19 cellular contexts compared by ENCODE assay signal in genomic region chr11:30567644-30568043, GRCh38. TPM values are rescaled to one million over a fixed set of nuclear protein-coding genes. Genes with fewer than 3 reads are reported as not detected.
A peak's percentile ranks its signal among the peaks of the same experiment; 100 is the strongest.
DNase-seq lines count a peak whose midpoint lies in the region; ATAC-seq, FAIRE-seq and TF ChIP-seq lines count a peak whose summit lies in the region.
"Had no signal": no experiment of that assay in that cellular context is flagged by ENCODE, and none has a peak within 500 bp of the region (broad histone marks: within the 10 kb centered on the region; RNA-seq: fewer than 3 reads in every experiment).

No MANE protein-coding gene starts in this region.

- H2AFZ ChIP-seq in H1 (ENCODE audit: low read length), result no peak overlapping the region

- TF ChIP-seq POLR2A in H1 (IDR thresholded peaks at IDR 0.05; ENCODE audit: control extremely low read depth in 1 of 2, low read depth in 2 of 2, low read length in 2 of 2), result no peak

- H3K36me3 ChIP-seq in HEK293 (ENCODE audit: control insufficient read depth in 2 of 2, insufficient read depth in 1 of 2, low read length in 2 of 2), result no peaks in the 10 kb centered on the region
- no peaks in the 10 kb centered on the region for H3K36me3 ChIP-seq in SJCRH30
- H3K36me3 ChIP-seq in H1 (ENCODE audit: control insufficient read depth in 2 of 4, insufficient read depth in 4 of 4, low read length in 3 of 4), result peaks cover 0 to 5% (median 0%) of the 10 kb centered on the region in 4 experiments; a peak in 2 of 8 replicates
- no peaks in the 10 kb centered on the region for H3K36me3 ChIP-seq in thoracic aorta
- H3K36me3 ChIP-seq: BE2C had no signal

- ATAC-seq in thoracic aorta (ENCODE audit: insufficient number of reproducible peaks, low FRiP score, low read depth) (no peak), HG02610 (IDR thresholded peaks at IDR 0.05; ENCODE audit: unreplicated experiment) (no peak)

- H3K27ac Mint-ChIP-seq in HFFc6, result no peak overlapping the region
- H3K27ac Mint-ChIP-seq: CD8-positive, alpha-beta memory T cell had no signal

- CTCF ChIA-PET in HEK293 (lab: Yijun Ruan, JAX) (interaction anchor here (0.6 to 0.9 kb wide), 3 partner anchors 11 to 530 kb away, joined by 3 to 5 read pairs (median 4); no protein-coding TSS in a partner anchor), H1 (lab: Charles Lee; ENCODE audit: partially characterized antibody) (interaction anchor here (1.1 to 1.7 kb wide), 2 partner anchors 8 to 347 kb away, joined by 4 read pairs; no protein-coding TSS in a partner anchor)

- H3K9me3 ChIP-seq in HEK293 (ENCODE audit: control insufficient read depth, insufficient read depth, low read depth, low read length), result no peaks in the 10 kb centered on the region
- H3K9me3 ChIP-seq in SJCRH30 (replicated peaks), result no peaks in the 10 kb centered on the region; the same call in 1 of the 2 replicates
- peaks cover 11% of the 10 kb centered on the region in 2 experiments for H3K9me3 ChIP-seq in H1 (ENCODE audit: insufficient read depth in 2 of 2, low read depth in 1 of 2, low read length in 1 of 2)
- no peaks in the 10 kb centered on the region for H3K9me3 ChIP-seq in thoracic aorta
- H3K9me3 ChIP-seq: BE2C, Caco-2 had no signal

- no peak overlapping the region for H2BK120ac ChIP-seq in H1 (replicated peaks; ENCODE audit: low read depth, low read length)

- no peak overlapping the region for H3K4me3 Mint-ChIP-seq in HFFc6
- H3K4me3 Mint-ChIP-seq: CD8-positive, alpha-beta memory T cell had no signal

- no peak overlapping the region for H3K23ac ChIP-seq in H1 (ENCODE audit: insufficient read length)

- POLR2A ChIA-PET in HEK293 (lab: Yijun Ruan, JAX), result interaction anchor here (1.1 kb wide), 1 partner anchor 18 kb away, joined by 3 read pairs; no protein-coding TSS in a partner anchor
- POLR2A ChIA-PET in H1 (lab: Charles Lee; ENCODE audit: partially characterized antibody), result interaction anchor here (1.4 kb wide), 1 partner anchor 9 kb away, joined by 5 read pairs; no protein-coding TSS in a partner anchor

- no peak overlapping the region for H4K8ac ChIP-seq in H1 (ENCODE audit: extremely low read depth, insufficient read depth, low read length)

- no peak overlapping the region for H2BK20ac ChIP-seq in H1 (ENCODE audit: low read length)

- H3K9ac ChIP-seq in H1 (replicated peaks in 1 of 4; ENCODE audit: extremely low read depth in 1 of 4, low read depth in 3 of 4, low read length in 3 of 4), result no peak overlapping the region

- no peak for FAIRE-seq in H1 (lab: Jason Lieb, UNC)
- FAIRE-seq: A204.1, GM12892, GM19239 had no signal

- no peak overlapping the region for H3K4me2 ChIP-seq in H1 (ENCODE audit: insufficient read depth in 1 of 2, low read depth in 2 of 2, low read length in 2 of 2)

- H3K79me2 ChIP-seq in H1 (ENCODE audit: control insufficient read depth in 1 of 2, insufficient read depth in 2 of 2, low read length in 2 of 2), result no peaks in the 10 kb centered on the region

- no peak for TF ChIP-seq EP300 in H1 (IDR thresholded peaks at IDR 0.05; ENCODE audit: borderline replicate concordance in 1 of 2, low read depth in 2 of 2, low read length in 2 of 2)

- TF ChIP-seq CTCF in HEK293 (tag by site-specific recombination; IDR thresholded peaks at IDR 0.05), result no peak
- no peak for TF ChIP-seq CTCF in H1 (IDR thresholded peaks at IDR 0.05; ENCODE audit: control extremely low read depth in 1 of 3, insufficient read depth in 1 of 3, low read depth in 1 of 3, low read length in 3 of 3)
- no peak for TF ChIP-seq CTCF in thoracic aorta (IDR thresholded peaks at IDR 0.05)
- no peak for TF ChIP-seq CTCF in HFFc6 (IDR thresholded peaks at IDR 0.05)

- no peak overlapping the region for H2BK5ac ChIP-seq in H1 (ENCODE audit: low read depth, low read length)

- H3K9me3 Mint-ChIP-seq in HFFc6, result peaks cover 52% of the 10 kb centered on the region
- H3K9me3 Mint-ChIP-seq: CD8-positive, alpha-beta memory T cell had no signal

- H3K27ac ChIP-seq in HEK293 (ENCODE audit: extremely low read depth, low read depth, low read length) (no peak overlapping the region; the same call in 1 of the 2 replicates), SJCRH30 (peak overlapping the region; percentile 91), H1 (ENCODE audit: low read depth, low read length) (no peak overlapping the region), thoracic aorta (peak overlapping the region; percentile 58 to 66)

- H3K27me3 ChIP-seq in SJCRH30 (no peaks in the 10 kb centered on the region), H1 (replicated peaks in 1 of 4; ENCODE audit: control insufficient read depth in 3 of 4, extremely low read depth in 1 of 4, insufficient read depth in 3 of 4, low read length in 3 of 4) (no peaks in the 10 kb centered on the region), thoracic aorta (replicated peaks; ENCODE audit: insufficient read depth) (no peaks in the 10 kb centered on the region)
- H3K27me3 ChIP-seq: BE2C had no signal

- H3K36me3 Mint-ChIP-seq in HFFc6 (ENCODE audit: low read depth), result no peaks in the 10 kb centered on the region
- H3K36me3 Mint-ChIP-seq: CD8-positive, alpha-beta memory T cell had no signal

- no peaks in the 10 kb centered on the region for H3K27me3 Mint-ChIP-seq in HFFc6 (ENCODE audit: insufficient read depth)

- no peaks in the 10 kb centered on the region for H3K23me2 ChIP-seq in H1 (ENCODE audit: low read depth, low read length)

- H4K20me1 ChIP-seq in H1 (replicated peaks in 1 of 2; ENCODE audit: control insufficient read depth in 1 of 2, insufficient read depth in 2 of 2, low read length in 2 of 2), result no peaks in the 10 kb centered on the region

- no peak overlapping the region for H3K14ac ChIP-seq in H1 (ENCODE audit: insufficient read length)

- 86% methylated on average over 1 of the region's 1 CpG; no CpG with 5 or more reads in 1 of the 2 experiments for WGBS in H1 (ENCODE audit: extremely low coverage in 1 of 2, insufficient coverage in 1 of 2, insufficient read length in 1 of 2, insufficient replicate concordance in 2 of 2, low coverage in 1 of 2, low lambda C conversion rate in 2 of 2, missing lambda C conversion rate in 1 of 2), 2 experiments

- H3K79me1 ChIP-seq in H1 (ENCODE audit: low read depth, low read length), result no peaks in the 10 kb centered on the region; the same call in 1 of the 2 replicates

- no peaks in the 10 kb centered on the region for H3K4me1 Mint-ChIP-seq in HFFc6 (ENCODE audit: low read depth)
- H3K4me1 Mint-ChIP-seq: CD8-positive, alpha-beta memory T cell had no signal

- peaks cover 14% of the 10 kb centered on the region for H3K4me1 ChIP-seq in HEK293 (ENCODE audit: control insufficient read depth, insufficient read depth, low read length)
- peaks cover 40% of the 10 kb centered on the region for H3K4me1 ChIP-seq in SJCRH30
- peaks cover 0 to 16% (median 3%) of the 10 kb centered on the region in 4 experiments; a peak in 2 of 7 replicates for H3K4me1 ChIP-seq in H1 (replicated peaks in 1 of 4; ENCODE audit: control insufficient read depth in 3 of 4, insufficient read depth in 4 of 4, low read length in 3 of 4)
- peaks cover 10 to 60% of the 10 kb centered on the region in 2 donors for H3K4me1 ChIP-seq in thoracic aorta (ENCODE audit: control insufficient read depth in 1 of 2, low read depth in 2 of 2)
- H3K4me1 ChIP-seq: BE2C, Caco-2 had no signal

- H2BK15ac ChIP-seq in H1 (ENCODE audit: low read length), result no peak overlapping the region

- TF ChIP-seq RAD21 in H1 (IDR thresholded peaks at IDR 0.05 in 1 of 2, conservative IDR thresholded peaks at IDR 0.05 in 1 of 2; ENCODE audit: low read depth in 2 of 2, low read length in 2 of 2), result no peak

- H3K4ac ChIP-seq in H1 (replicated peaks; ENCODE audit: insufficient read length, low read depth, low read length), result no peak overlapping the region

- H3K4me3 ChIP-seq in HEK293 (ENCODE audit: low read depth, low read length) (no peak overlapping the region), SJCRH30 (peak overlapping the region; percentile 15; the same call in 1 of the 2 replicates), H1 (ENCODE audit: extremely low read depth in 1 of 4, insufficient read depth in 2 of 4, low read depth in 3 of 4, low read length in 4 of 4) (no peak overlapping the region), thoracic aorta (peak overlapping the region; percentile 3)

- H4K5ac ChIP-seq in H1 (ENCODE audit: insufficient read length, low read depth, low read length), result no peak overlapping the region

- H3K56ac ChIP-seq in H1 (replicated peaks; ENCODE audit: insufficient read length, low read depth, low read length), result no peak overlapping the region

- no peak overlapping the region for H3K18ac ChIP-seq in H1 (ENCODE audit: extremely low read depth, low read length)

- peak overlapping the region; percentile 56 for H4K91ac ChIP-seq in H1 (replicated peaks; ENCODE audit: insufficient read length, low read length)

- H2AK5ac ChIP-seq in H1 (ENCODE audit: low read depth, low read length), result no peak overlapping the region

- peak; percentile 15 to 58 for DNase-seq in SJCRH30
- no peak for DNase-seq in H1 (ENCODE audit: low read depth in 1 of 2, low spot score in 2 of 2)
- no peak for DNase-seq in thoracic aorta (ENCODE audit: low spot score)
- DNase-seq in effector CD8-positive, alpha-beta T cell (lab: John Stamatoyannopoulos, UW), result no peak
- no peak for DNase-seq in HFFc6
- DNase-seq in stimulated activated CD4-positive, alpha-beta T cell treated with anti-CD3 and anti-CD28 coated beads, Interleukin-1b, Interleukin-23, amount 100 ng/mL, for 48 hours, result no peak
- DNase-seq: BE2C; Caco-2; CD8-positive, alpha-beta memory T cell; DND-41; GDM1; H7 had no signal

- H2BK12ac ChIP-seq in H1 (ENCODE audit: low read depth, low read length), result no peak overlapping the region

TF ChIP-seq in HEK293, 187 proteins besides CTCF, POLR2A, EP300 and RAD21 (continues in another document):
- TF ChIP-seq KLF9 (tag by site-specific recombination; IDR thresholded peaks at IDR 0.05; ENCODE audit: low read depth), result no peak

TF ChIP-seq in H1, 55 proteins besides CTCF, POLR2A, EP300 and RAD21 (continues in another document):
- TF ChIP-seq CTBP2 (IDR thresholded peaks at IDR 0.05; ENCODE audit: borderline replicate concordance, insufficient read depth, insufficient read length, low read length) (no peak), KDM1A (IDR thresholded peaks at IDR 0.05; ENCODE audit: borderline replicate concordance, low read length) (no peak), SP2 (IDR thresholded peaks at IDR 0.05; ENCODE audit: low read length) (no peak), NRF1 (IDR thresholded peaks at IDR 0.05; ENCODE audit: low read depth, low read length) (no peak)

RNA-seq across cellular contexts. Expression of gene MPPED2, which starts 18.5 kb away (rescaled TPM):
- 9.8 and 10.2 TPM in 2 replicates for total RNA-seq in SJCRH30 (2014; rRNA removed; shearing (Covaris generic))
- 3.5 and 6.2 TPM in 2 replicates for total RNA-seq in H1 (2021; fragmentation: NEBNext Ultra II Directional; extraction: Animal tissue kit (Norgen Biotek cat#: 25700))
- 1.3 TPM in 2 replicates for polyA plus RNA-seq in H1 (2011; rRNA removed)
- polyA plus RNA-seq in H1 (2011; cell fraction: cytosol; rRNA removed), result 1.2 TPM
- 4.9 TPM for polyA plus RNA-seq in H1 (2011; cell fraction: nucleus; rRNA removed)
- polyA plus RNA-seq in H1 (2012, experiment 1 of 2), result 3.0 to 4.8 TPM (median 3.8 TPM) in 4 replicates
- polyA plus RNA-seq in H1 (2012, experiment 2 of 2), result 2.1 TPM
- polyA plus RNA-seq in H1 (2013, experiment 1 of 2), result 2.7 TPM
- polyA plus RNA-seq in H1 (2013, experiment 2 of 2), result 2.2 TPM
- polyA minus RNA-seq in H1 (2011; rRNA and poly(A)+ RNA removed), result 7.7 and 10.8 TPM in 2 replicates
- polyA minus RNA-seq in H1 (2011; cell fraction: cytosol; rRNA and poly(A)+ RNA removed), result 2.0 TPM
- polyA minus RNA-seq in H1 (2011; cell fraction: nucleus; rRNA and poly(A)+ RNA removed), result 22.9 TPM
- 10 to 100 TPM; 16.0 to 18.8 TPM for total RNA-seq in thoracic aorta
- total RNA-seq in HFFc6 (2021; fragmentation: NEBNext Ultra II Directional; extraction: Animal tissue kit (Norgen Biotek cat#: 25700)), result not detected
- total RNA-seq: Caco-2; CD8-positive, alpha-beta memory T cell; HT1080 had no signal
- polyA plus RNA-seq: AG04450 had no signal

Comparison
In these comparisons a context has a peak if more than half of its experiments do, and no peak if none do; other contexts are left out.
1. H3K27ac ChIP-seq: peak in SJCRH30 (single experiment) and thoracic aorta (2 of 2); none in HEK293 (single experiment) and H1 (single experiment).
2. H3K4me3 ChIP-seq: peak in SJCRH30 (single experiment) and thoracic aorta (single experiment); none in HEK293 (single experiment) and H1 (0 of 4).
3. DNase-seq: peak in SJCRH30 (2 of 2); none in H1 (0 of 2), thoracic aorta (single experiment), effector CD8-positive, alpha-beta T cell (single experiment), HFFc6 (single experiment) and stimulated activated CD4-positive, alpha-beta T cell treated with anti-CD3 and anti-CD28 coated beads, Interleukin-1b, Interleukin-23, amount 100 ng/mL, for 48 hours (single experiment).